ENCODE assay signal across 12 cellular contexts in the genomic region with DNA sequence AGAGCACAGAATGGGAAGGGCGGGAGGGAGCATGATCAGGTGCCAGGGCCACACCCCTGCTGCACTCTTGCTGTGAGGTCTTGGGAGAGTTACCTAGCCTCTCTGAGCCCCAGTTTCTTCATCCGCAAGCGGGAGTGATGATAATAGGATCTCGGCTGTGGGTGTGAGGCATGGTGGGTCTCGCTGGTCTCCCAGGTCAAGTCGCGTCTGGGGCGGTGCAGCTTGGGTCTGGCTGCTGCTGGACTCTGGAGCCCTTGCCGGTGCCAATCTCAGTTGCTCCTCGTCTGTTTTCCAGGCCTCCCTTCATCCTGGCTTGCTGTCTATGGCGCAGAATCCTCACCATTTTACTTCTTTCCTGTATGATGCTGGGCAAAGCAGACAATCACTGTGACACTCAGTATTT.
"Had no signal": no experiment of that assay in that cellular context is flagged by ENCODE, and none has a peak within 500 bp of the region (broad histone marks: within the 10 kb centered on the region; RNA-seq: fewer than 3 reads in every experiment).

No MANE protein-coding gene starts in this region.

- H3K4me3 ChIP-seq: breast epithelium, dorsolateral prefrontal cortex, esophagus muscularis mucosa, pancreas, stomach, thoracic aorta had no signal

- H3K9me3 ChIP-seq: breast epithelium, esophagus muscularis mucosa, pancreas, stomach, thoracic aorta had no signal

- H3K4me3 Mint-ChIP-seq: activated CD4-positive, alpha-beta memory T cell treated with anti-CD3 and anti-CD28 coated beads for 36 hours; activated naive CD8-positive, alpha-beta T cell treated with anti-CD3 and anti-CD28 coated beads, Interleukin-2, amount 10 ng/mL, durations not matched to agents 7 days and 5 days; activated T-cell treated with anti-CD3 and anti-CD28 coated beads, Interleukin-2, amount 50 U/mL, for 4 hours; natural killer cell treated with Interleukin-12 subunit alpha and Interleukin-12 subunit beta and Interleukin-15 and Interleukin-18, amount 100 ng/mL, for 72 hours had no signal

- FAIRE-seq: endometrium, pancreas had no signal

- H3K27ac ChIP-seq: breast epithelium, dorsolateral prefrontal cortex, esophagus muscularis mucosa, pancreas, stomach, thoracic aorta had no signal

- DNase-seq: activated gamma-delta T cell had no signal

- H3K27me3 ChIP-seq: dorsolateral prefrontal cortex, pancreas had no signal

- H3K27me3 Mint-ChIP-seq: activated CD4-positive, alpha-beta memory T cell treated with anti-CD3 and anti-CD28 coated beads for 36 hours had no signal

- H3K9me3 Mint-ChIP-seq: activated naive CD8-positive, alpha-beta T cell treated with anti-CD3 and anti-CD28 coated beads, Interleukin-2, amount 10 ng/mL, durations not matched to agents 7 days and 5 days; activated T-cell treated with anti-CD3 and anti-CD28 coated beads, Interleukin-2, amount 50 U/mL, for 4 hours; natural killer cell treated with Interleukin-12 subunit alpha and Interleukin-12 subunit beta and Interleukin-15 and Interleukin-18, amount 100 ng/mL, for 72 hours had no signal

- H3K36me3 ChIP-seq: breast epithelium, esophagus muscularis mucosa, pancreas, stomach, thoracic aorta had no signal

- H3K27ac Mint-ChIP-seq: activated CD4-positive, alpha-beta memory T cell treated with anti-CD3 and anti-CD28 coated beads for 36 hours; activated naive CD8-positive, alpha-beta T cell treated with anti-CD3 and anti-CD28 coated beads, Interleukin-2, amount 10 ng/mL, durations not matched to agents 7 days and 5 days; natural killer cell treated with Interleukin-12 subunit alpha and Interleukin-12 subunit beta and Interleukin-15 and Interleukin-18, amount 100 ng/mL, for 72 hours had no signal

- H3K36me3 Mint-ChIP-seq: activated CD4-positive, alpha-beta memory T cell treated with anti-CD3 and anti-CD28 coated beads for 36 hours; activated naive CD8-positive, alpha-beta T cell treated with anti-CD3 and anti-CD28 coated beads, Interleukin-2, amount 10 ng/mL, durations not matched to agents 7 days and 5 days; natural killer cell treated with Interleukin-12 subunit alpha and Interleukin-12 subunit beta and Interleukin-15 and Interleukin-18, amount 100 ng/mL, for 72 hours had no signal

- H3K4me1 ChIP-seq: breast epithelium, esophagus muscularis mucosa, pancreas, stomach had no signal
